In the genomic region with DNA sequence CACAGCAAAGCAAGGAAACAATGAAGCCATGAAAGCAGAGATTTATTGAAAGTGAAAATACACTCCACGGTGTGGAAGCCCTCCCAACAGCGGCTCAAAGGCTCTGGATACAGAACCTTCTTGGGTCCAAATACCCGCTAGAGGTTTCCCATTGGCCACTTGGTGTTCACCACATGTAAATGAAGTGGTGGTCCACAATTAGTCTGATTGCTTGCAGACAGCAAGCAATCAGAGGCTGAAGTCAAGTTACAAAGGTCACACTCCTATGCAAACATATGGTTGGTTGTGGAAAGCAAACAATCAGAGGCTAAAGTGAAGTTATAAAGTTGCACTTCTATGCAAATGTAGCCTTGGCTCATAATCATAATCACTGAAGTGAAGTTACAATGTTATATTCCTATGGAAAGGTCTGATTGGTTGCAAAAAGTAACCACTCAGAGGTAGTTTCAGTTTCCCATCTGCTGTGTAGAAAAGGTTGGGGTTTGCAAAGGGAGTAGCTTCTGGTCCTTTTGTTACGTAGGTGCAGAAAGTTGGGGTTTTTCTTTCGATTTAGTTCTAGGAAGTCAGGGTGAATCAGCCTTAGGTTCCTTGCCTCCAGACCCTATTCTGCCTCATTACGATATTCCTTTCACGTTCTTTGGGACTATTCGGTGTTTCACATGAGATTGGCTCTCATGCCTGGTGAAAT, we compare ENCODE assay signal across 8 cellular contexts. TPM values are rescaled to one million over a fixed set of nuclear protein-coding genes. Genes with fewer than 3 reads are reported as not detected.
DNase-seq lines count a peak whose midpoint lies in the region; ATAC-seq and TF ChIP-seq lines count a peak whose summit lies in the region.

No MANE protein-coding gene starts in this region.

- POLR2A ChIA-PET in activated CD8-positive, alpha-beta T cell treated with anti-CD3 and anti-CD28 coated beads for 36 hours (lab: Charles Lee) = interaction anchor here (0.6 to 1.5 kb wide), 7 partner anchors 12 to 61 kb away, joined by 3 to 5 read pairs (median 3); no protein-coding TSS in a partner anchor

- peak; percentile 85 for ATAC-seq in GM19035 (IDR thresholded peaks at IDR 0.05; ENCODE audit: unreplicated experiment)
- ATAC-seq in HG03159 (IDR thresholded peaks at IDR 0.05; ENCODE audit: unreplicated experiment) = peak; percentile 95
- ATAC-seq in activated CD8-positive, alpha-beta T cell treated with anti-CD3 and anti-CD28 coated beads for 36 hours = peak; percentile 97

- intact Hi-C loops in activated CD8-positive, alpha-beta T cell treated with anti-CD3 and anti-CD28 coated beads for 36 hours (cut with micrococcal nuclease) = no loop called here
- intact Hi-C loops in spleen (cut with DNase I; ENCODE audit: low total_unique reads) = no loop called here
- intact Hi-C loops in dorsolateral prefrontal cortex (cut with DNase I) = no loop called here

- DNase-seq in AML-193 (lab: John Stamatoyannopoulos, UW) (peak; percentile 75), spleen (no peak), mesenteric fat pad (ENCODE audit: low spot score) (no peak), dorsolateral prefrontal cortex (no peak)
- peak; percentile 45 for DNase-seq in activated CD8-positive, alpha-beta T cell treated with anti-CD3 and anti-CD28 coated beads for 36 hours
- DNase-seq in activated effector memory CD4-positive, alpha-beta T cell treated with Interleukin-2 at 50 U/mL for 16 hours = no peak

- H3K9me3 Mint-ChIP-seq in activated CD8-positive, alpha-beta T cell treated with anti-CD3 and anti-CD28 coated beads for 36 hours = no peaks in the 10 kb centered on the region

- peaks cover 0 to 9% (median 3%) of the 10 kb centered on the region in 6 donors for H3K4me1 ChIP-seq in spleen

- H3K4me3 Mint-ChIP-seq in activated CD8-positive, alpha-beta T cell treated with anti-CD3 and anti-CD28 coated beads for 36 hours = peak overlapping the region; percentile 74

- H3K4me1 Mint-ChIP-seq in activated CD8-positive, alpha-beta T cell treated with anti-CD3 and anti-CD28 coated beads for 36 hours (ENCODE audit: low read depth) = peaks cover 23% of the 10 kb centered on the region

- CTCF ChIA-PET in activated CD8-positive, alpha-beta T cell treated with anti-CD3 and anti-CD28 coated beads for 36 hours (lab: Charles Lee) = interaction anchor here (0.8 to 2.2 kb wide), 8 partner anchors 9 to 116 kb away, joined by 3 to 18 read pairs (median 4); a partner anchor contains a TSS

- TF ChIP-seq POLR2A in spleen (IDR thresholded peaks at IDR 0.05) = no peak

- H3K9me3 ChIP-seq in spleen = no peaks in the 10 kb centered on the region

- H3K27ac Mint-ChIP-seq in activated CD8-positive, alpha-beta T cell treated with anti-CD3 and anti-CD28 coated beads for 36 hours = peak overlapping the region; percentile 97

- H3K4me3 ChIP-seq in spleen = peak overlapping the region in 5 of 8 donors; percentile 12 to 53 (median 14)
- H3K4me3 ChIP-seq in dorsolateral prefrontal cortex = peak overlapping the region in 1 of 59 donors; percentile 5

- no peak for TF ChIP-seq CTCF in activated CD8-positive, alpha-beta T cell treated with anti-CD3 and anti-CD28 coated beads for 36 hours (IDR thresholded peaks at IDR 0.05)
- TF ChIP-seq CTCF in spleen (IDR thresholded peaks at IDR 0.05 in 8 of 11, conservative IDR thresholded peaks at IDR 0.05 in 3 of 11) (no peak), dorsolateral prefrontal cortex (IDR thresholded peaks at IDR 0.05 in 54 of 56, conservative IDR thresholded peaks at IDR 0.05 in 2 of 56; ENCODE audit: low read depth in 1 of 56, partially characterized antibody in 56 of 56) (no peak)

- WGBS in spleen, 5 donors = 57 to 63% (median 59%) methylated on average over 8 of the region's 8 CpGs

- H3K27me3 ChIP-seq in spleen (replicated peaks in 1 of 7) (no peaks in the 10 kb centered on the region), dorsolateral prefrontal cortex (no peaks in the 10 kb centered on the region)

- H3K27ac ChIP-seq in spleen = peak overlapping the region; percentile 36 to 84 (median 74)
- H3K27ac ChIP-seq in dorsolateral prefrontal cortex = no peak overlapping the region

- H3K36me3 ChIP-seq in spleen = no peaks in the 10 kb centered on the region

- no peaks in the 10 kb centered on the region for H3K36me3 Mint-ChIP-seq in activated CD8-positive, alpha-beta T cell treated with anti-CD3 and anti-CD28 coated beads for 36 hours (ENCODE audit: low read depth)

- no peaks in the 10 kb centered on the region for H3K27me3 Mint-ChIP-seq in activated CD8-positive, alpha-beta T cell treated with anti-CD3 and anti-CD28 coated beads for 36 hours

RNA-seq across cellular contexts. Expression of a gene that starts 36.8 kb away (rescaled TPM):
- 10 to 100 TPM; 65.0 to 70.9 TPM for total RNA-seq in activated CD8-positive, alpha-beta T cell treated with anti-CD3 and anti-CD28 coated beads for 36 hours
- total RNA-seq in spleen (10 to 100 TPM; 25.1 to 50.5 (median 41.7) TPM), mesenteric fat pad (15.8 TPM), dorsolateral prefrontal cortex (10 to 100 TPM; 21.2 to 53.7 (median 32.4) TPM)
- polyA plus RNA-seq in spleen = 10 to 100 TPM; 16.4 to 19.1 (median 17.4) TPM

Comparison
In these comparisons a context has a peak if more than half of its experiments do, and no peak if none do; other contexts are left out.
1. DNase-seq: peak in AML-193 (2 of 2) and activated CD8-positive, alpha-beta T cell treated with anti-CD3 and anti-CD28 coated beads for 36 hours (single experiment); none in spleen (single experiment), mesenteric fat pad (single experiment), activated effector memory CD4-positive, alpha-beta T cell treated with Interleukin-2 at 50 U/mL for 16 hours (single experiment) and dorsolateral prefrontal cortex (0 of 10).
2. H3K27ac ChIP-seq: peak in spleen (8 of 8); none in dorsolateral prefrontal cortex (0 of 59).
3. Peak in every context shown above with its lines, with median percentiles within 50 percentile points of each other: ATAC-seq.